In the genomic region with DNA sequence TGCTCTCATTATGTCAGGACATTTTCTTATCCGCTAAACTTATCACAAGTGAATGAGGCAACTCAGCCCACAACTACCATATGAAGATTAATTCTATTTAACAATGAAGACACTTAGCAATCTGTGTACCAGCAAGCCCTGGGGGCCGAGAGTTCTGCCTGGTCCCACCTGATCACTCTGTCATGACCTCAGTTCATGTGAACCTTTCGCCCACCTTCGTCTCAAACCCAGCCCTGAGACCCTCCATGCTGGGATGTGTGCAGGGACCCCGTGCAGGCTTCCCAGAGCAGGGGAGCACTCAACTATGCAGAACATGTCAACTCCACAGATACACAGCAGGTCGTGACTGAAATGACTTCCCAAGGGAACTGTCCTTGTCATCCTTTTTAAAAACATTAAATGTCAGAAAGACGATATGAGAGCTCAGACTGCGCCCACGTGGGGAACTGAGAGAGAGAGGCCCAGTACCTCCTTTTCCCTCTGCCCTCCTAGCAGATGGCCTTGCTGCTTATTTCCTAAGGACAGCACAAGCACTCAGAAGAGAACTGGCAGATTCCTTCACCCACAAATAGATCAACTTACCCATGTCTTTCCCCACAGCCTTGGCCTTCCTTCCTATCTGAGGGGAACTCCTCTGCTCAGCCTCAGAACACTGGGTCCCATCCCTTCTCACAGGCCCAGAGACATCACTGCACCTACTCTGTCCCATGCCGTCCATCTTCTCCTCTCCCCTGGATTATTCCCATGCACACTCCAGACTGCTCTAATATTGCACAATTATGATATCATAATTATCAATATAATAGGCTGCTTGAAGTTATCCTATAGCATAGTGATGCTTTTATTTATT, we compare ENCODE assay signal across 1 cellular context.
TF ChIP-seq lines count a peak whose summit lies in the region.

No MANE protein-coding gene starts in this region.

TF ChIP-seq in HepG2, 621 proteins besides CTCF, POLR2A, EP300 and RAD21 (continues in another document):
- TF ChIP-seq CCDC6 (CRISPR knock-in tag; IDR thresholded peaks at IDR 0.05): no peak
- TF ChIP-seq ZNF589 (CRISPR knock-in tag; conservative IDR thresholded peaks at IDR 0.05): no peak
- no peak for TF ChIP-seq THYN1 (CRISPR knock-in tag; IDR thresholded peaks at IDR 0.05; ENCODE audit: borderline replicate concordance, low read depth)
- no peak for TF ChIP-seq KLF12 (CRISPR knock-in tag; IDR thresholded peaks at IDR 0.05; ENCODE audit: borderline replicate concordance)
- TF ChIP-seq, protein P1, sequence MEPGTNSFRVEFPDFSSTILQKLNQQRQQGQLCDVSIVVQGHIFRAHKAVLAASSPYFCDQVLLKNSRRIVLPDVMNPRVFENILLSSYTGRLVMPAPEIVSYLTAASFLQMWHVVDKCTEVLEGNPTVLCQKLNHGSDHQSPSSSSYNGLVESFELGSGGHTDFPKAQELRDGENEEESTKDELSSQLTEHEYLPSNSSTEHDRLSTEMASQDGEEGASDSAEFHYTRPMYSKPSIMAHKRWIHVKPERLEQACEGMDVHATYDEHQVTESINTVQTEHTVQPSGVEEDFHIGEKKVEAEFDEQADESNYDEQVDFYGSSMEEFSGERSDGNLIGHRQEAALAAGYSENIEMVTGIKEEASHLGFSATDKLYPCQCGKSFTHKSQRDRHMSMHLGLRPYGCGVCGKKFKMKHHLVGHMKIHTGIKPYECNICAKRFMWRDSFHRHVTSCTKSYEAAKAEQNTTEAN (CRISPR knock-in tag; conservative IDR thresholded peaks at IDR 0.05): no peak
- TF ChIP-seq SOX13 (IDR thresholded peaks at IDR 0.05): no peak
- TF ChIP-seq SOX13 (CRISPR knock-in tag; conservative IDR thresholded peaks at IDR 0.05 in 1 of 2, IDR thresholded peaks at IDR 0.05 in 1 of 2): no peak
- no peak for TF ChIP-seq NR1H2 (CRISPR knock-in tag; IDR thresholded peaks at IDR 0.05; ENCODE audit: borderline replicate concordance, low read depth)
- 0 out of 2 replicates have a peak, but pooled peaks have one; percentile 5 for TF ChIP-seq ZBTB38 (CRISPR knock-in tag; IDR thresholded peaks at IDR 0.05)
- TF ChIP-seq, protein P2, sequence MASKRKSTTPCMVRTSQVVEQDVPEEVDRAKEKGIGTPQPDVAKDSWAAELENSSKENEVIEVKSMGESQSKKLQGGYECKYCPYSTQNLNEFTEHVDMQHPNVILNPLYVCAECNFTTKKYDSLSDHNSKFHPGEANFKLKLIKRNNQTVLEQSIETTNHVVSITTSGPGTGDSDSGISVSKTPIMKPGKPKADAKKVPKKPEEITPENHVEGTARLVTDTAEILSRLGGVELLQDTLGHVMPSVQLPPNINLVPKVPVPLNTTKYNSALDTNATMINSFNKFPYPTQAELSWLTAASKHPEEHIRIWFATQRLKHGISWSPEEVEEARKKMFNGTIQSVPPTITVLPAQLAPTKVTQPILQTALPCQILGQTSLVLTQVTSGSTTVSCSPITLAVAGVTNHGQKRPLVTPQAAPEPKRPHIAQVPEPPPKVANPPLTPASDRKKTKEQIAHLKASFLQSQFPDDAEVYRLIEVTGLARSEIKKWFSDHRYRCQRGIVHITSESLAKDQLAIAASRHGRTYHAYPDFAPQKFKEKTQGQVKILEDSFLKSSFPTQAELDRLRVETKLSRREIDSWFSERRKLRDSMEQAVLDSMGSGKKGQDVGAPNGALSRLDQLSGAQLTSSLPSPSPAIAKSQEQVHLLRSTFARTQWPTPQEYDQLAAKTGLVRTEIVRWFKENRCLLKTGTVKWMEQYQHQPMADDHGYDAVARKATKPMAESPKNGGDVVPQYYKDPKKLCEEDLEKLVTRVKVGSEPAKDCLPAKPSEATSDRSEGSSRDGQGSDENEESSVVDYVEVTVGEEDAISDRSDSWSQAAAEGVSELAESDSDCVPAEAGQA (IDR thresholded peaks at IDR 0.05; ENCODE audit: low read depth): no peak
- TF ChIP-seq, protein P2 (CRISPR knock-in tag; IDR thresholded peaks at IDR 0.05; ENCODE audit: borderline replicate concordance): no peak
- TF ChIP-seq NFE2 (CRISPR knock-in tag; IDR thresholded peaks at IDR 0.05): no peak
- no peak for TF ChIP-seq SAP130 (CRISPR knock-in tag; IDR thresholded peaks at IDR 0.05; ENCODE audit: low read depth)
- TF ChIP-seq, protein P3, sequence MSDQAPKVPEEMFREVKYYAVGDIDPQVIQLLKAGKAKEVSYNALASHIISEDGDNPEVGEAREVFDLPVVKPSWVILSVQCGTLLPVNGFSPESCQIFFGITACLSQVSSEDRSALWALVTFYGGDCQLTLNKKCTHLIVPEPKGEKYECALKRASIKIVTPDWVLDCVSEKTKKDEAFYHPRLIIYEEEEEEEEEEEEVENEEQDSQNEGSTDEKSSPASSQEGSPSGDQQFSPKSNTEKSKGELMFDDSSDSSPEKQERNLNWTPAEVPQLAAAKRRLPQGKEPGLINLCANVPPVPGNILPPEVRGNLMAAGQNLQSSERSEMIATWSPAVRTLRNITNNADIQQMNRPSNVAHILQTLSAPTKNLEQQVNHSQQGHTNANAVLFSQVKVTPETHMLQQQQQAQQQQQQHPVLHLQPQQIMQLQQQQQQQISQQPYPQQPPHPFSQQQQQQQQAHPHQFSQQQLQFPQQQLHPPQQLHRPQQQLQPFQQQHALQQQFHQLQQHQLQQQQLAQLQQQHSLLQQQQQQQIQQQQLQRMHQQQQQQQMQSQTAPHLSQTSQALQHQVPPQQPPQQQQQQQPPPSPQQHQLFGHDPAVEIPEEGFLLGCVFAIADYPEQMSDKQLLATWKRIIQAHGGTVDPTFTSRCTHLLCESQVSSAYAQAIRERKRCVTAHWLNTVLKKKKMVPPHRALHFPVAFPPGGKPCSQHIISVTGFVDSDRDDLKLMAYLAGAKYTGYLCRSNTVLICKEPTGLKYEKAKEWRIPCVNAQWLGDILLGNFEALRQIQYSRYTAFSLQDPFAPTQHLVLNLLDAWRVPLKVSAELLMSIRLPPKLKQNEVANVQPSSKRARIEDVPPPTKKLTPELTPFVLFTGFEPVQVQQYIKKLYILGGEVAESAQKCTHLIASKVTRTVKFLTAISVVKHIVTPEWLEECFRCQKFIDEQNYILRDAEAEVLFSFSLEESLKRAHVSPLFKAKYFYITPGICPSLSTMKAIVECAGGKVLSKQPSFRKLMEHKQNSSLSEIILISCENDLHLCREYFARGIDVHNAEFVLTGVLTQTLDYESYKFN (CRISPR knock-in tag; conservative IDR thresholded peaks at IDR 0.05): no peak
- TF ChIP-seq BRD4 (CRISPR knock-in tag; IDR thresholded peaks at IDR 0.05): no peak
- TF ChIP-seq MED8 (CRISPR knock-in tag; IDR thresholded peaks at IDR 0.05; ENCODE audit: insufficient replicate concordance): no peak
- no peak for TF ChIP-seq ZNF256 (CRISPR knock-in tag; conservative IDR thresholded peaks at IDR 0.05)
- peak; percentile 51; the same call in 1 of the 2 replicates for TF ChIP-seq ZNF274 (CRISPR knock-in tag; IDR thresholded peaks at IDR 0.05)
- TF ChIP-seq SALL2 (CRISPR knock-in tag; IDR thresholded peaks at IDR 0.05): 0 out of 2 replicates have a peak, but pooled peaks have one; percentile 12
- TF ChIP-seq MTA1 (CRISPR knock-in tag; IDR thresholded peaks at IDR 0.05; ENCODE audit: borderline replicate concordance): no peak; the same call in 1 of the 2 replicates
- TF ChIP-seq, protein P4, sequence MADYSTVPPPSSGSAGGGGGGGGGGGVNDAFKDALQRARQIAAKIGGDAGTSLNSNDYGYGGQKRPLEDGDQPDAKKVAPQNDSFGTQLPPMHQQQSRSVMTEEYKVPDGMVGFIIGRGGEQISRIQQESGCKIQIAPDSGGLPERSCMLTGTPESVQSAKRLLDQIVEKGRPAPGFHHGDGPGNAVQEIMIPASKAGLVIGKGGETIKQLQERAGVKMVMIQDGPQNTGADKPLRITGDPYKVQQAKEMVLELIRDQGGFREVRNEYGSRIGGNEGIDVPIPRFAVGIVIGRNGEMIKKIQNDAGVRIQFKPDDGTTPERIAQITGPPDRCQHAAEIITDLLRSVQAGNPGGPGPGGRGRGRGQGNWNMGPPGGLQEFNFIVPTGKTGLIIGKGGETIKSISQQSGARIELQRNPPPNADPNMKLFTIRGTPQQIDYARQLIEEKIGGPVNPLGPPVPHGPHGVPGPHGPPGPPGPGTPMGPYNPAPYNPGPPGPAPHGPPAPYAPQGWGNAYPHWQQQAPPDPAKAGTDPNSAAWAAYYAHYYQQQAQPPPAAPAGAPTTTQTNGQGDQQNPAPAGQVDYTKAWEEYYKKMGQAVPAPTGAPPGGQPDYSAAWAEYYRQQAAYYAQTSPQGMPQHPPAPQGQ (CRISPR knock-in tag; IDR thresholded peaks at IDR 0.05; ENCODE audit: borderline replicate concordance): 0 out of 2 replicates have a peak, but pooled peaks have one; percentile 24
- TF ChIP-seq, protein P5, sequence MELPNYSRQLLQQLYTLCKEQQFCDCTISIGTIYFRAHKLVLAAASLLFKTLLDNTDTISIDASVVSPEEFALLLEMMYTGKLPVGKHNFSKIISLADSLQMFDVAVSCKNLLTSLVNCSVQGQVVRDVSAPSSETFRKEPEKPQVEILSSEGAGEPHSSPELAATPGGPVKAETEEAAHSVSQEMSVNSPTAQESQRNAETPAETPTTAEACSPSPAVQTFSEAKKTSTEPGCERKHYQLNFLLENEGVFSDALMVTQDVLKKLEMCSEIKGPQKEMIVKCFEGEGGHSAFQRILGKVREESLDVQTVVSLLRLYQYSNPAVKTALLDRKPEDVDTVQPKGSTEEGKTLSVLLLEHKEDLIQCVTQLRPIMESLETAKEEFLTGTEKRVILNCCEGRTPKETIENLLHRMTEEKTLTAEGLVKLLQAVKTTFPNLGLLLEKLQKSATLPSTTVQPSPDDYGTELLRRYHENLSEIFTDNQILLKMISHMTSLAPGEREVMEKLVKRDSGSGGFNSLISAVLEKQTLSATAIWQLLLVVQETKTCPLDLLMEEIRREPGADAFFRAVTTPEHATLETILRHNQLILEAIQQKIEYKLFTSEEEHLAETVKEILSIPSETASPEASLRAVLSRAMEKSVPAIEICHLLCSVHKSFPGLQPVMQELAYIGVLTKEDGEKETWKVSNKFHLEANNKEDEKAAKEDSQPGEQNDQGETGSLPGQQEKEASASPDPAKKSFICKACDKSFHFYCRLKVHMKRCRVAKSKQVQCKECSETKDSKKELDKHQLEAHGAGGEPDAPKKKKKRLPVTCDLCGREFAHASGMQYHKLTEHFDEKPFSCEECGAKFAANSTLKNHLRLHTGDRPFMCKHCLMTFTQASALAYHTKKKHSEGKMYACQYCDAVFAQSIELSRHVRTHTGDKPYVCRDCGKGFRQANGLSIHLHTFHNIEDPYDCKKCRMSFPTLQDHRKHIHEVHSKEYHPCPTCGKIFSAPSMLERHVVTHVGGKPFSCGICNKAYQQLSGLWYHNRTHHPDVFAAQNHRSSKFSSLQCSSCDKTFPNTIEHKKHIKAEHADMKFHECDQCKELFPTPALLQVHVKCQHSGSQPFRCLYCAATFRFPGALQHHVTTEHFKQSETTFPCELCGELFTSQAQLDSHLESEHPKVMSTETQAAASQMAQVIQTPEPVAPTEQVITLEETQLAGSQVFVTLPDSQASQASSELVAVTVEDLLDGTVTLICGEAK (IDR thresholded peaks at IDR 0.05): no peak
- TF ChIP-seq, protein P5 (CRISPR knock-in tag; IDR thresholded peaks at IDR 0.05): no peak
- 0 out of 2 replicates have a peak, but pooled peaks have one; percentile 4 for TF ChIP-seq ZNF232 (CRISPR knock-in tag; IDR thresholded peaks at IDR 0.05; ENCODE audit: borderline replicate concordance)
